In genomic region chr6:144383336-144383735, GRCh38 we compare ENCODE assay signal across 15 cellular contexts.
DNase-seq lines count a peak whose midpoint lies in the region; ATAC-seq and TF ChIP-seq lines count a peak whose summit lies in the region.
"Had no signal": no experiment of that assay in that cellular context is flagged by ENCODE, and none has a peak within 500 bp of the region (broad histone marks: within the 10 kb centered on the region; RNA-seq: fewer than 3 reads in every experiment).

No MANE protein-coding gene starts in this region.

- H3K27ac Mint-ChIP-seq in CD8-positive, alpha-beta T cell = peak overlapping the region; percentile 11
- H3K27ac Mint-ChIP-seq: CD14-positive monocyte, H9 had no signal

- H3K27me3 ChIP-seq in CD8-positive, alpha-beta T cell (ENCODE audit: insufficient read depth, low read length) = no peaks in the 10 kb centered on the region
- H3K27me3 ChIP-seq in ascending aorta = no peaks in the 10 kb centered on the region
- H3K27me3 ChIP-seq in thyroid gland = no peaks in the 10 kb centered on the region

- peaks cover 43% of the 10 kb centered on the region for H3K36me3 Mint-ChIP-seq in CD8-positive, alpha-beta T cell

- POLR2A ChIA-PET in CD8-positive, alpha-beta T cell (lab: Charles Lee) = no interaction called here

- peaks cover 10% of the 10 kb centered on the region for H3K9me3 Mint-ChIP-seq in CD8-positive, alpha-beta T cell

- ATAC-seq in CD8-positive, alpha-beta T cell = no peak
- ATAC-seq: A549, GM12878, HepG2 had no signal

- H3K9me3 ChIP-seq in CD8-positive, alpha-beta T cell (ENCODE audit: low read length) = peaks cover 5% of the 10 kb centered on the region
- H3K9me3 ChIP-seq in ascending aorta (no peaks in the 10 kb centered on the region), thyroid gland (no peaks in the 10 kb centered on the region)
- H3K9me3 ChIP-seq: BE2C had no signal

- H3K27ac ChIP-seq in CD8-positive, alpha-beta T cell (ENCODE audit: low read depth, low read length) = no peak overlapping the region
- H3K27ac ChIP-seq in ascending aorta (no peak overlapping the region), thyroid gland (no peak overlapping the region)
- H3K27ac ChIP-seq: A549 had no signal

- CTCF ChIA-PET in CD8-positive, alpha-beta T cell (lab: Charles Lee) = no interaction called here

- H3K4me3 ChIP-seq in CD8-positive, alpha-beta T cell (ENCODE audit: low read depth, low read length) = no peak overlapping the region
- H3K4me3 ChIP-seq in LNCaP clone FGC (ENCODE audit: low read depth, low read length) (no peak overlapping the region), ascending aorta (no peak overlapping the region), thyroid gland (replicated peaks in 1 of 3) (no peak overlapping the region)
- H3K4me3 ChIP-seq: A549, GM12878 had no signal

- H3K4me3 Mint-ChIP-seq in CD8-positive, alpha-beta T cell = no peak overlapping the region
- H3K4me3 Mint-ChIP-seq: CD14-positive monocyte, H9 had no signal

- no peak for DNase-seq in CD8-positive, alpha-beta T cell
- DNase-seq in LNCaP clone FGC (ENCODE audit: low read depth) (peak; percentile 54), mucosa of gallbladder (ENCODE audit: low spot score) (peak; percentile 43), ascending aorta (ENCODE audit: low spot score in 2 of 2) (no peak), thyroid gland (no peak), NCI-H1048 (lab: John Stamatoyannopoulos, UW) (no peak)
- DNase-seq: BE2C, Calu3, DMS79, GOT3, H9 had no signal

- peaks cover 13% of the 10 kb centered on the region for H3K4me1 ChIP-seq in CD8-positive, alpha-beta T cell (ENCODE audit: insufficient read depth, low read length)
- peaks cover 0 to 16% of the 10 kb centered on the region in 2 donors for H3K4me1 ChIP-seq in ascending aorta
- peaks cover 9 to 26% of the 10 kb centered on the region in 2 donors for H3K4me1 ChIP-seq in thyroid gland
- H3K4me1 ChIP-seq: A549, BE2C had no signal

- peaks cover 59% of the 10 kb centered on the region for H3K4me1 Mint-ChIP-seq in CD8-positive, alpha-beta T cell (ENCODE audit: low read depth)

- H3K36me3 ChIP-seq in CD8-positive, alpha-beta T cell (ENCODE audit: insufficient read depth, low read length) = no peaks in the 10 kb centered on the region
- H3K36me3 ChIP-seq in ascending aorta = no peaks in the 10 kb centered on the region
- H3K36me3 ChIP-seq in thyroid gland = no peaks in the 10 kb centered on the region
- H3K36me3 ChIP-seq: BE2C had no signal

- WGBS in thyroid gland, 2 donors = 95 to 98% methylated on average over 2 of the region's 2 CpGs

- intact Hi-C loops in CD8-positive, alpha-beta T cell (cut with DNase I, micrococcal nuclease) = no loop called here
- intact Hi-C loops in ascending aorta (cut with DNase I) (no loop called here), thyroid gland (cut with DNase I) (no loop called here)

- H3K27me3 Mint-ChIP-seq in CD8-positive, alpha-beta T cell (ENCODE audit: low read depth) = no peaks in the 10 kb centered on the region

- TF ChIP-seq POLR2A in thyroid gland (IDR thresholded peaks at IDR 0.05) = no peak

- TF ChIP-seq CTCF in CD8-positive, alpha-beta T cell (IDR thresholded peaks at IDR 0.05) = no peak
- TF ChIP-seq CTCF in LNCaP clone FGC (IDR thresholded peaks at IDR 0.05; ENCODE audit: control insufficient read depth, extremely low read depth, insufficient read depth) (no peak), ascending aorta (IDR thresholded peaks at IDR 0.05) (no peak), thyroid gland (IDR thresholded peaks at IDR 0.05) (no peak)

Comparison
In these comparisons a context has a peak if more than half of its experiments do, and no peak if none do; other contexts are left out.
1. DNase-seq: peak in LNCaP clone FGC (single experiment) and mucosa of gallbladder (single experiment); none in CD8-positive, alpha-beta T cell (0 of 7), ascending aorta (0 of 2), thyroid gland (0 of 2) and NCI-H1048 (single experiment).